ENCODE assay signal across 15 cellular contexts in the genomic region with DNA sequence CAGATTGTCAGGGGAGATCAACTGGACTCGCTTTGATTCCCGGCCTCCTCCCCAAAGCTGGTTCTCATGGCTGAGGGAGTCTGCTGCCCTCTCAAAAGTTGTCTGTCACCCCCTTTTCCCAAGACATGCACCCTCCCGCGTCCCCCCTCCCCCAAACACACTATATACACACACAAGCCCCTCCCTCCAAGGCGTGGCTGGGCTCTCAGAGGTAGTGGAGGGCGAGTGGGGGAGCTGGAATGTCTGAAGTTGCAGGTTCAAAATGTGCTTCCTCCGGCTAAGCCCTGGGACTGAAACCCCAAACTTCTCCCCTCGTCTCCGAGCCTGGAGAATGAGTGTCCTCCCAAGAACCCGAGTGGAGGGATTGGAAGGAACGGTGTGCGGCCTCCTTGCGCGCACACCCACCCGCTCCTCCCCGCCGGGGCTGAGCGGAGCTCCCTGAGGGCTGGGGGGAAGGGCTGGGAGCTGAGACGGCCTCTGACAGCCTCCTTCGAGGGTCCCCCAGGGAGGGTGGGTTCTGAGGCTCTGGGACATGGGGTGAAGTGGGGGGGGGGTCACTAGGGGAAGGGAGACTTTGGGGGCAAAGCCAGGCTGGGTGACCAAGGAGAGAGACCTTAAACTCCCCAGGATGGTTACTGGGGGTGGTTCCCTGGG. TPM values are rescaled to one million over a fixed set of nuclear protein-coding genes. Genes with fewer than 3 reads are reported as not detected.
A peak's percentile ranks its signal among the peaks of the same experiment; 100 is the strongest.
DNase-seq lines count a peak whose midpoint lies in the region; ATAC-seq, FAIRE-seq and TF ChIP-seq lines count a peak whose summit lies in the region.
"Had no signal": no experiment of that assay in that cellular context is flagged by ENCODE, and none has a peak within 500 bp of the region (broad histone marks: within the 10 kb centered on the region; RNA-seq: fewer than 3 reads in every experiment).

No MANE protein-coding gene starts in this region.

- H2BK20ac ChIP-seq in H1 (ENCODE audit: low read length): no peak overlapping the region

- no peaks in the 10 kb centered on the region for H3K9me3 Mint-ChIP-seq in activated T-cell treated with anti-CD3 and anti-CD28 coated beads, Interleukin-2, amount 50 U/mL, for 24 hours
- no peaks in the 10 kb centered on the region for H3K9me3 Mint-ChIP-seq in activated T-cell treated with anti-CD3 and anti-CD28 coated beads, Interleukin-2, amount 50 U/mL, for 4 hours

- no peak overlapping the region; the same call in 1 of the 2 replicates for H4K8ac ChIP-seq in H1 (ENCODE audit: extremely low read depth, insufficient read depth, low read length)

- peak overlapping the region; percentile 49 for H3K4ac ChIP-seq in H1 (replicated peaks; ENCODE audit: insufficient read length, low read depth, low read length)

- H4K5ac ChIP-seq in H1 (ENCODE audit: insufficient read length, low read depth, low read length): no peak overlapping the region

- H3K18ac ChIP-seq in H1 (ENCODE audit: extremely low read depth, low read length): peak overlapping the region; percentile 32; the same call in 1 of the 2 replicates

- no peak overlapping the region for H3K4me3 ChIP-seq in NB4 (ENCODE audit: low read depth, low read length)
- H3K4me3 ChIP-seq in H1 (ENCODE audit: extremely low read depth in 1 of 4, insufficient read depth in 2 of 4, low read depth in 3 of 4, low read length in 4 of 4): peak overlapping the region; percentile 20 to 61 (median 40); a peak in 6 of 8 replicates
- no peak overlapping the region for H3K4me3 ChIP-seq in smooth muscle cell
- H3K4me3 ChIP-seq in gastrocnemius medialis: no peak overlapping the region

- H3K27ac Mint-ChIP-seq in activated T-cell treated with anti-CD3 and anti-CD28 coated beads, Interleukin-2, amount 50 U/mL, for 24 hours: no peak overlapping the region
- H3K27ac Mint-ChIP-seq: stimulated activated naive B cell treated with anti-CD40 and anti-IgM and Interleukin-4, amounts not matched to agents 10 μg/mL and 1 μg/mL and 100 μg/mL, for 72 hours had no signal

- intact Hi-C loops in gastrocnemius medialis (cut with DNase I; ENCODE audit: low total_unique reads): no loop called here

- H2BK5ac ChIP-seq in H1 (ENCODE audit: low read depth, low read length): 0 out of 2 replicates have a peak overlapping the region, but pooled peaks have one; percentile 56

- H3K9ac ChIP-seq in H1 (replicated peaks in 1 of 4; ENCODE audit: extremely low read depth in 1 of 4, low read depth in 3 of 4, low read length in 3 of 4): no peak overlapping the region
- H3K9ac ChIP-seq in smooth muscle cell (ENCODE audit: low read depth): no peak overlapping the region

- no peak for ATAC-seq in activated T-cell treated with anti-CD3 and anti-CD28 coated beads, Interleukin-2, amount 50 U/mL, for 4 hours
- ATAC-seq in gastrocnemius medialis: no peak

- no peak overlapping the region for H2BK120ac ChIP-seq in H1 (replicated peaks; ENCODE audit: low read depth, low read length)

- no peak for FAIRE-seq in H1 (lab: Jason Lieb, UNC)
- FAIRE-seq: urothelium cell line had no signal

- peak overlapping the region; percentile 97 for H3K4me2 ChIP-seq in H1 (ENCODE audit: insufficient read depth in 1 of 2, low read depth in 2 of 2, low read length in 2 of 2)
- H3K4me2 ChIP-seq in smooth muscle cell: peak overlapping the region; percentile 87

- peaks cover 69% of the 10 kb centered on the region for H3K27me3 Mint-ChIP-seq in activated T-cell treated with anti-CD3 and anti-CD28 coated beads, Interleukin-2, amount 50 U/mL, for 24 hours
- H3K27me3 Mint-ChIP-seq in activated T-cell treated with anti-CD3 and anti-CD28 coated beads, Interleukin-2, amount 50 U/mL, for 4 hours (ENCODE audit: low read depth): peaks cover 55% of the 10 kb centered on the region

- peak; percentile 29 for DNase-seq in activated T-cell treated with anti-CD3 and anti-CD28 coated beads, Interleukin-2, amount 50 U/mL, for 24 hours
- DNase-seq in activated T-cell treated with anti-CD3 and anti-CD28 coated beads, Interleukin-2, amount 50 U/mL, for 4 hours: no peak
- DNase-seq in NB4 (ENCODE audit: low read depth): peak; percentile 48
- peak in 1 of 2 experiments; percentile 72 for DNase-seq in H1 (ENCODE audit: low read depth in 1 of 2, low spot score in 2 of 2)
- no peak for DNase-seq in smooth muscle cell (lab: John Stamatoyannopoulos, UW; ENCODE audit: unreplicated experiment)
- no peak for DNase-seq in hypothalamus (lab: John Stamatoyannopoulos, UW)
- no peak for DNase-seq in gastrocnemius medialis
- DNase-seq in HUDEP-2 (lab: John Stamatoyannopoulos, UW; ENCODE audit: unreplicated experiment in 76 of 76): no peak
- DNase-seq: activated CD4-positive, alpha-beta T cell treated with anti-CD3 and anti-CD28 coated beads for 1 hour; dorsolateral prefrontal cortex; NCI-H1417 treated with DMSO at 0.1 percent for 48 hours; OCI-M1; stimulated activated naive B cell treated with anti-CD40 and anti-IgM and Interleukin-4, amounts not matched to agents 10 μg/mL and 1 μg/mL and 100 μg/mL, for 72 hours had no signal

- H3F3A ChIP-seq in smooth muscle cell (ENCODE audit: low read depth): peaks cover 21% of the 10 kb centered on the region

- H3K27me3 ChIP-seq in H1 (replicated peaks in 1 of 4; ENCODE audit: control insufficient read depth in 3 of 4, extremely low read depth in 1 of 4, insufficient read depth in 3 of 4, low read length in 3 of 4): peaks cover 0 to 25% (median 22%) of the 10 kb centered on the region in 4 experiments; a peak in 6 of 7 replicates
- H3K27me3 ChIP-seq in smooth muscle cell (ENCODE audit: low read depth): no peaks in the 10 kb centered on the region
- H3K27me3 ChIP-seq in gastrocnemius medialis: peaks cover 60 to 68% (median 66%) of the 10 kb centered on the region in 3 donors

- H4K20me1 ChIP-seq in H1 (replicated peaks in 1 of 2; ENCODE audit: control insufficient read depth in 1 of 2, insufficient read depth in 2 of 2, low read length in 2 of 2): no peaks in the 10 kb centered on the region
- H4K20me1 ChIP-seq in smooth muscle cell (ENCODE audit: low read depth): no peaks in the 10 kb centered on the region

- H3K36me3 Mint-ChIP-seq in activated T-cell treated with anti-CD3 and anti-CD28 coated beads, Interleukin-2, amount 50 U/mL, for 24 hours (ENCODE audit: low read depth): no peaks in the 10 kb centered on the region
- no peaks in the 10 kb centered on the region for H3K36me3 Mint-ChIP-seq in activated T-cell treated with anti-CD3 and anti-CD28 coated beads, Interleukin-2, amount 50 U/mL, for 4 hours (ENCODE audit: insufficient read depth)

- WGBS in H1 (ENCODE audit: extremely low coverage in 1 of 2, insufficient coverage in 1 of 2, insufficient read length in 1 of 2, insufficient replicate concordance in 2 of 2, low coverage in 1 of 2, low lambda C conversion rate in 2 of 2, missing lambda C conversion rate in 1 of 2), 2 experiments: 4% methylated on average over 12 of the region's 20 CpGs; no CpG with 5 or more reads in 1 of the 2 experiments
- WGBS in smooth muscle cell (ENCODE audit: low lambda C conversion rate): 45% methylated on average over 11 of the region's 20 CpGs

- CTCF ChIA-PET in H1 (lab: Charles Lee; ENCODE audit: partially characterized antibody): interaction anchor here (0.5 to 24.5 kb wide), 21 partner anchors 7 to 962 kb away, joined by 3 to 436 read pairs (median 4); partner anchors contain the start of genes EHD2, KDELR1 and MEIS3

- H2AK5ac ChIP-seq in H1 (ENCODE audit: low read depth, low read length): no peak overlapping the region

- H3K9me3 ChIP-seq in H1 (ENCODE audit: insufficient read depth in 2 of 2, low read depth in 1 of 2, low read length in 1 of 2): no peaks in the 10 kb centered on the region
- H3K9me3 ChIP-seq in smooth muscle cell (replicated peaks; ENCODE audit: low read depth): no peaks in the 10 kb centered on the region
- no peaks in the 10 kb centered on the region for H3K9me3 ChIP-seq in gastrocnemius medialis

- H3K14ac ChIP-seq in H1 (ENCODE audit: insufficient read length): no peak overlapping the region

- H2AFZ ChIP-seq in H1 (ENCODE audit: low read length) (no peak overlapping the region), smooth muscle cell (ENCODE audit: low read depth) (no peak overlapping the region)

- H3K36me3 ChIP-seq in H1 (ENCODE audit: control insufficient read depth in 2 of 4, insufficient read depth in 4 of 4, low read length in 3 of 4) (no peaks in the 10 kb centered on the region), smooth muscle cell (ENCODE audit: low read depth) (no peaks in the 10 kb centered on the region), gastrocnemius medialis (no peaks in the 10 kb centered on the region)

- peaks cover 16% of the 10 kb centered on the region for H3K4me1 Mint-ChIP-seq in activated T-cell treated with anti-CD3 and anti-CD28 coated beads, Interleukin-2, amount 50 U/mL, for 24 hours (ENCODE audit: low read depth)
- peaks cover 10% of the 10 kb centered on the region for H3K4me1 Mint-ChIP-seq in activated T-cell treated with anti-CD3 and anti-CD28 coated beads, Interleukin-2, amount 50 U/mL, for 4 hours (ENCODE audit: low read depth)

- no peaks in the 10 kb centered on the region for H3K79me2 ChIP-seq in H1 (ENCODE audit: control insufficient read depth in 1 of 2, insufficient read depth in 2 of 2, low read length in 2 of 2)
- H3K79me2 ChIP-seq in smooth muscle cell (ENCODE audit: low read depth): no peaks in the 10 kb centered on the region

- H3K23ac ChIP-seq in H1 (ENCODE audit: insufficient read length): no peak overlapping the region

- H3K4me3 Mint-ChIP-seq in activated T-cell treated with anti-CD3 and anti-CD28 coated beads, Interleukin-2, amount 50 U/mL, for 24 hours: no peak overlapping the region
- no peak overlapping the region for H3K4me3 Mint-ChIP-seq in activated T-cell treated with anti-CD3 and anti-CD28 coated beads, Interleukin-2, amount 50 U/mL, for 4 hours

- H4K91ac ChIP-seq in H1 (replicated peaks; ENCODE audit: insufficient read length, low read length): no peak overlapping the region

- no peak for TF ChIP-seq EP300 in H1 (IDR thresholded peaks at IDR 0.05; ENCODE audit: borderline replicate concordance in 1 of 2, low read depth in 2 of 2, low read length in 2 of 2)

- TF ChIP-seq RAD21 in H1 (IDR thresholded peaks at IDR 0.05 in 1 of 2, conservative IDR thresholded peaks at IDR 0.05 in 1 of 2; ENCODE audit: low read depth in 2 of 2, low read length in 2 of 2): no peak

- no peak overlapping the region for H3K56ac ChIP-seq in H1 (replicated peaks; ENCODE audit: insufficient read length, low read depth, low read length)

- no peaks in the 10 kb centered on the region for H3K79me1 ChIP-seq in H1 (ENCODE audit: low read depth, low read length)

- TF ChIP-seq POLR2A in NB4 (IDR thresholded peaks at IDR 0.05; ENCODE audit: extremely low read depth, insufficient read length): no peak
- TF ChIP-seq POLR2A in H1 (IDR thresholded peaks at IDR 0.05; ENCODE audit: control extremely low read depth in 1 of 2, low read depth in 2 of 2, low read length in 2 of 2): no peak
- no peak for TF ChIP-seq POLR2A in gastrocnemius medialis (IDR thresholded peaks at IDR 0.05)

- no peak overlapping the region for H2BK15ac ChIP-seq in H1 (ENCODE audit: low read length)

- in situ Hi-C loops in gastrocnemius medialis (cut with MboI; ENCODE audit: low sequenced_read_pairs in 4 of 4): no loop called here

- no peak overlapping the region for H2BK12ac ChIP-seq in H1 (ENCODE audit: low read depth, low read length)

- TF ChIP-seq CTCF in NB4 (IDR thresholded peaks at IDR 0.05; ENCODE audit: low read depth, low read length) (no peak), H1 (IDR thresholded peaks at IDR 0.05; ENCODE audit: control extremely low read depth in 1 of 3, insufficient read depth in 1 of 3, low read depth in 1 of 3, low read length in 3 of 3) (no peak), smooth muscle cell (IDR thresholded peaks at IDR 0.05; ENCODE audit: borderline replicate concordance, insufficient read depth, poor library complexity, severe bottlenecking) (no peak), gastrocnemius medialis (IDR thresholded peaks at IDR 0.05 in 4 of 5, conservative IDR thresholded peaks at IDR 0.05 in 1 of 5) (no peak)

- H3K4me1 ChIP-seq in H1 (replicated peaks in 1 of 4; ENCODE audit: control insufficient read depth in 3 of 4, insufficient read depth in 4 of 4, low read length in 3 of 4): peaks cover 0 to 23% (median 12%) of the 10 kb centered on the region in 4 experiments; a peak in 5 of 7 replicates
- peaks cover 20% of the 10 kb centered on the region for H3K4me1 ChIP-seq in smooth muscle cell (ENCODE audit: low read depth)
- peaks cover 11 to 22% of the 10 kb centered on the region in 2 donors for H3K4me1 ChIP-seq in gastrocnemius medialis

- H3K27ac ChIP-seq in H1 (ENCODE audit: low read depth, low read length): no peak overlapping the region
- H3K27ac ChIP-seq in smooth muscle cell (ENCODE audit: low read depth): no peak overlapping the region
- no peak overlapping the region for H3K27ac ChIP-seq in gastrocnemius medialis

- POLR2A ChIA-PET in H1 (lab: Charles Lee; ENCODE audit: partially characterized antibody): interaction anchor here (0.6 to 2.3 kb wide), 14 partner anchors 10 to 278 kb away, joined by 3 to 12 read pairs (median 4); partner anchors contain the start of genes DHX34, KPTN and MEIS3

- peaks cover 25% of the 10 kb centered on the region for H3K23me2 ChIP-seq in H1 (ENCODE audit: low read depth, low read length)

RNA-seq across cellular contexts. Expression of gene MEIS3, which starts 9.9 kb away (rescaled TPM):
- total RNA-seq in activated T-cell treated with anti-CD3 and anti-CD28 coated beads, Interleukin-2, amount 50 U/mL, for 4 hours: under 1 TPM in 1 of 3 donors, not detected in 2; 0.16 TPM
- 27.4 and 28.2 TPM in 2 replicates for total RNA-seq in H1 (2021; fragmentation: NEBNext Ultra II Directional; extraction: Animal tissue kit (Norgen Biotek cat#: 25700))
- polyA plus RNA-seq in H1 (2011; rRNA removed) (24.5 and 34.0 TPM in 2 replicates), smooth muscle cell (111 and 141 TPM in 2 replicates)
- 25.2 TPM for polyA plus RNA-seq in H1 (2011; cell fraction: cytosol; rRNA removed)
- 40.6 TPM for polyA plus RNA-seq in H1 (2011; cell fraction: nucleus; rRNA removed)
- 21.5 to 39.7 TPM (median 35.7 TPM) in 4 replicates for polyA plus RNA-seq in H1 (2012, experiment 1 of 2)
- polyA plus RNA-seq in H1 (2012, experiment 2 of 2): 30.6 TPM
- polyA plus RNA-seq in H1 (2013, experiment 1 of 2): 36.7 TPM
- 36.5 TPM for polyA plus RNA-seq in H1 (2013, experiment 2 of 2)
- polyA minus RNA-seq in H1 (2011; rRNA and poly(A)+ RNA removed): 11.1 TPM in 2 replicates
- 12.3 TPM for polyA minus RNA-seq in H1 (2011; cell fraction: cytosol; rRNA and poly(A)+ RNA removed)
- 11.0 TPM for polyA minus RNA-seq in H1 (2011; cell fraction: nucleus; rRNA and poly(A)+ RNA removed)
- total RNA-seq in smooth muscle cell (49.7 and 59.0 TPM in 2 replicates), gastrocnemius medialis (1 to 10 TPM in 3 of 4 donors, under 1 TPM in 1; 0.24 to 5.4 (median 2.2) TPM)

RNA-seq across cellular contexts. Expression of gene SLC8A2, which starts 42.4 kb away (rescaled TPM):
- under 1 TPM in 1 of 3 donors, not detected in 2; 0.05 TPM for total RNA-seq in activated T-cell treated with anti-CD3 and anti-CD28 coated beads, Interleukin-2, amount 50 U/mL, for 4 hours
- total RNA-seq in H1 (2021; fragmentation: NEBNext Ultra II Directional; extraction: Animal tissue kit (Norgen Biotek cat#: 25700)): 7.3 and 8.3 TPM in 2 replicates
- polyA plus RNA-seq in H1 (2011; rRNA removed) (12.4 and 15.7 TPM in 2 replicates), smooth muscle cell (0.50 and 0.62 TPM in 2 replicates)
- polyA plus RNA-seq in H1 (2011; cell fraction: cytosol; rRNA removed): 9.3 TPM
- polyA plus RNA-seq in H1 (2011; cell fraction: nucleus; rRNA removed): 16.6 TPM
- polyA plus RNA-seq in H1 (2012, experiment 1 of 2): 7.1 to 14.9 TPM (median 11.4 TPM) in 4 replicates
- 6.9 TPM for polyA plus RNA-seq in H1 (2012, experiment 2 of 2)
- polyA plus RNA-seq in H1 (2013, experiment 1 of 2): 6.6 TPM
- polyA plus RNA-seq in H1 (2013, experiment 2 of 2): 6.1 TPM
- polyA minus RNA-seq in H1 (2011; rRNA and poly(A)+ RNA removed): 27.9 and 30.5 TPM in 2 replicates
- 12.6 TPM for polyA minus RNA-seq in H1 (2011; cell fraction: cytosol; rRNA and poly(A)+ RNA removed)
- polyA minus RNA-seq in H1 (2011; cell fraction: nucleus; rRNA and poly(A)+ RNA removed): 9.7 TPM
- total RNA-seq in smooth muscle cell (0.22 and 0.31 TPM in 2 replicates), gastrocnemius medialis (not detected)
- polyA plus RNA-seq: fibroblast of lung had no signal

RNA-seq across cellular contexts. Expression of gene KPTN, which starts 54.8 kb away (rescaled TPM):
- total RNA-seq in activated T-cell treated with anti-CD3 and anti-CD28 coated beads, Interleukin-2, amount 50 U/mL, for 4 hours: 10 to 100 TPM; 12.3 to 17.4 (median 14.9) TPM
- 23.6 and 28.0 TPM in 2 replicates for total RNA-seq in H1 (2021; fragmentation: NEBNext Ultra II Directional; extraction: Animal tissue kit (Norgen Biotek cat#: 25700))
- 31.3 and 45.2 TPM in 2 replicates for polyA plus RNA-seq in H1 (2011; rRNA removed)
- polyA plus RNA-seq in H1 (2011; cell fraction: cytosol; rRNA removed): 29.4 TPM
- polyA plus RNA-seq in H1 (2011; cell fraction: nucleus; rRNA removed): 57.8 TPM
- polyA plus RNA-seq in H1 (2012, experiment 1 of 2): 22.6 to 33.3 TPM (median 31.1 TPM) in 4 replicates
- 27.0 TPM for polyA plus RNA-seq in H1 (2012, experiment 2 of 2)
- polyA plus RNA-seq in H1 (2013, experiment 1 of 2): 24.6 TPM
- polyA plus RNA-seq in H1 (2013, experiment 2 of 2): 23.7 TPM
- 14.6 and 16.5 TPM in 2 replicates for polyA minus RNA-seq in H1 (2011; rRNA and poly(A)+ RNA removed)
- polyA minus RNA-seq in H1 (2011; cell fraction: cytosol; rRNA and poly(A)+ RNA removed): 6.9 TPM
- 9.3 TPM for polyA minus RNA-seq in H1 (2011; cell fraction: nucleus; rRNA and poly(A)+ RNA removed)
- 3.4 and 12.2 TPM in 2 replicates for total RNA-seq in smooth muscle cell
- 10.6 and 15.5 TPM in 2 replicates for polyA plus RNA-seq in smooth muscle cell
- total RNA-seq in gastrocnemius medialis: 1 to 10 TPM in 3 of 4 donors, under 1 TPM in 1; 0.91 to 6.4 (median 3.9) TPM

Comparison
In these comparisons a context has a peak if more than half of its experiments do, and no peak if none do; other contexts are left out.
1. DNase-seq: peak in activated T-cell treated with anti-CD3 and anti-CD28 coated beads, Interleukin-2, amount 50 U/mL, for 24 hours (single experiment) and NB4 (single experiment); none in activated T-cell treated with anti-CD3 and anti-CD28 coated beads, Interleukin-2, amount 50 U/mL, for 4 hours (single experiment), smooth muscle cell (single experiment), hypothalamus (0 of 51), gastrocnemius medialis (0 of 2) and HUDEP-2 (0 of 76).
2. H3K4me3 ChIP-seq: peak in H1 (4 of 4); none in NB4 (single experiment), smooth muscle cell (single experiment) and gastrocnemius medialis (0 of 4).